8 cellular contexts compared by ENCODE assay signal in genomic region chr16:22190169-22191088, GRCh38. TPM values are rescaled to one million over a fixed set of nuclear protein-coding genes. Genes with fewer than 3 reads are reported as not detected.
DNase-seq lines count a peak whose midpoint lies in the region; ATAC-seq and TF ChIP-seq lines count a peak whose summit lies in the region.

No MANE protein-coding gene starts in this region.

- H3K27me3 ChIP-seq in mucosa of stomach (ENCODE audit: control insufficient read depth, insufficient read depth, low read length): no peaks in the 10 kb centered on the region

- no peak for TF ChIP-seq EP300 in Ishikawa (IDR thresholded peaks at IDR 0.05; ENCODE audit: borderline replicate concordance)

- peaks cover 43% of the 10 kb centered on the region for H3K4me1 ChIP-seq in mucosa of stomach (ENCODE audit: control insufficient read depth, insufficient read depth, low read length)

- no peaks in the 10 kb centered on the region for H3K36me3 ChIP-seq in mucosa of stomach (ENCODE audit: control insufficient read depth, insufficient read depth, low read length)

- TF ChIP-seq RAD21 in Ishikawa (IDR thresholded peaks at IDR 0.05; ENCODE audit: low read depth): no peak

- H3K9ac ChIP-seq in mucosa of stomach (ENCODE audit: low read length): peak overlapping the region; percentile 81

- H3K9me3 ChIP-seq in mucosa of stomach (ENCODE audit: control insufficient read depth, low read length): no peaks in the 10 kb centered on the region

- TF ChIP-seq CTCF in epithelial cell of proximal tubule (conservative IDR thresholded peaks at IDR 0.05; ENCODE audit: low read depth, low read length): no peak

- peak; percentile 58 for ATAC-seq in GM21619 (IDR thresholded peaks at IDR 0.05; ENCODE audit: unreplicated experiment)

- H3K4me3 ChIP-seq in epithelial cell of proximal tubule (ENCODE audit: low read depth, low read length): peak overlapping the region; percentile 70
- H3K4me3 ChIP-seq in mucosa of stomach (ENCODE audit: low read length): peak overlapping the region; percentile 48

- DNase-seq in DMS53 (lab: John Stamatoyannopoulos, UW) (peak; percentile 99), OCI-M2 (lab: John Stamatoyannopoulos, UW; ENCODE audit: unreplicated experiment) (peak; percentile 92), epithelial cell of proximal tubule (ENCODE audit: low read depth) (peak; percentile 96)
- peak; percentile 100 for DNase-seq in activated T-cell treated with anti-CD3 and anti-CD28 coated beads, Interleukin-2, amount 50 U/mL, for 1 hour
- DNase-seq in stimulated activated CD8-positive, alpha-beta memory T cell treated with anti-CD3 and anti-CD28 coated beads, Interleukin-4, amount 100 ng/mL, for 48 hours: peak; percentile 100

TF ChIP-seq in Ishikawa, 13 proteins besides CTCF, POLR2A, EP300 and RAD21:
- TF ChIP-seq TAF1 (IDR thresholded peaks at IDR 0.05; ENCODE audit: low read depth): peak; percentile 30; the same call in 1 of the 2 replicates
- TF ChIP-seq FOXM1 (IDR thresholded peaks at IDR 0.05; ENCODE audit: borderline replicate concordance, low read depth): no peak
- peak; percentile 47; the same call in 1 of the 2 replicates for TF ChIP-seq MAX (IDR thresholded peaks at IDR 0.05)
- peak; percentile 97 for TF ChIP-seq EGR1 (IDR thresholded peaks at IDR 0.05)
- TF ChIP-seq TEAD4 (IDR thresholded peaks at IDR 0.05): no peak
- TF ChIP-seq CREB1 (IDR thresholded peaks at IDR 0.05; ENCODE audit: low read depth): no peak
- TF ChIP-seq NFIC (IDR thresholded peaks at IDR 0.05): no peak
- TF ChIP-seq CEBPB (IDR thresholded peaks at IDR 0.05): no peak
- TF ChIP-seq TCF12 (IDR thresholded peaks at IDR 0.05; ENCODE audit: low read depth): no peak
- TF ChIP-seq, protein P1, sequence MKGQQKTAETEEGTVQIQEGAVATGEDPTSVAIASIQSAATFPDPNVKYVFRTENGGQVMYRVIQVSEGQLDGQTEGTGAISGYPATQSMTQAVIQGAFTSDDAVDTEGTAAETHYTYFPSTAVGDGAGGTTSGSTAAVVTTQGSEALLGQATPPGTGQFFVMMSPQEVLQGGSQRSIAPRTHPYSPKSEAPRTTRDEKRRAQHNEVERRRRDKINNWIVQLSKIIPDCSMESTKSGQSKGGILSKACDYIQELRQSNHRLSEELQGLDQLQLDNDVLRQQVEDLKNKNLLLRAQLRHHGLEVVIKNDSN (IDR thresholded peaks at IDR 0.05): 0 out of 2 replicates have a peak, but pooled peaks have one; percentile 4
- TF ChIP-seq YY1 (IDR thresholded peaks at IDR 0.05; ENCODE audit: low read depth): no peak
- TF ChIP-seq, protein P2, sequence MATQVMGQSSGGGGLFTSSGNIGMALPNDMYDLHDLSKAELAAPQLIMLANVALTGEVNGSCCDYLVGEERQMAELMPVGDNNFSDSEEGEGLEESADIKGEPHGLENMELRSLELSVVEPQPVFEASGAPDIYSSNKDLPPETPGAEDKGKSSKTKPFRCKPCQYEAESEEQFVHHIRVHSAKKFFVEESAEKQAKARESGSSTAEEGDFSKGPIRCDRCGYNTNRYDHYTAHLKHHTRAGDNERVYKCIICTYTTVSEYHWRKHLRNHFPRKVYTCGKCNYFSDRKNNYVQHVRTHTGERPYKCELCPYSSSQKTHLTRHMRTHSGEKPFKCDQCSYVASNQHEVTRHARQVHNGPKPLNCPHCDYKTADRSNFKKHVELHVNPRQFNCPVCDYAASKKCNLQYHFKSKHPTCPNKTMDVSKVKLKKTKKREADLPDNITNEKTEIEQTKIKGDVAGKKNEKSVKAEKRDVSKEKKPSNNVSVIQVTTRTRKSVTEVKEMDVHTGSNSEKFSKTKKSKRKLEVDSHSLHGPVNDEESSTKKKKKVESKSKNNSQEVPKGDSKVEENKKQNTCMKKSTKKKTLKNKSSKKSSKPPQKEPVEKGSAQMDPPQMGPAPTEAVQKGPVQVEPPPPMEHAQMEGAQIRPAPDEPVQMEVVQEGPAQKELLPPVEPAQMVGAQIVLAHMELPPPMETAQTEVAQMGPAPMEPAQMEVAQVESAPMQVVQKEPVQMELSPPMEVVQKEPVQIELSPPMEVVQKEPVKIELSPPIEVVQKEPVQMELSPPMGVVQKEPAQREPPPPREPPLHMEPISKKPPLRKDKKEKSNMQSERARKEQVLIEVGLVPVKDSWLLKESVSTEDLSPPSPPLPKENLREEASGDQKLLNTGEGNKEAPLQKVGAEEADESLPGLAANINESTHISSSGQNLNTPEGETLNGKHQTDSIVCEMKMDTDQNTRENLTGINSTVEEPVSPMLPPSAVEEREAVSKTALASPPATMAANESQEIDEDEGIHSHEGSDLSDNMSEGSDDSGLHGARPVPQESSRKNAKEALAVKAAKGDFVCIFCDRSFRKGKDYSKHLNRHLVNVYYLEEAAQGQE (IDR thresholded peaks at IDR 0.05; ENCODE audit: low read depth): no peak
- TF ChIP-seq ZBTB7A (IDR thresholded peaks at IDR 0.05; ENCODE audit: low read depth): peak; percentile 94

RNA-seq across cellular contexts. Expression of gene EEF2K, which starts 15.6 kb away (rescaled TPM):
- total RNA-seq in epithelial cell of proximal tubule: 12.2 and 13.7 TPM in 2 replicates

RNA-seq across cellular contexts. Expression of gene SDR42E2, which starts 28.1 kb away (rescaled TPM):
- 0.12 TPM in 1 of 2 replicates, not detected in the other for total RNA-seq in epithelial cell of proximal tubule

Comparison
In these comparisons a context has a peak if more than half of its experiments do, and no peak if none do; other contexts are left out.
1. Peak in every context shown above with its lines: DNase-seq, ATAC-seq and H3K4me3 ChIP-seq.